ENCODE assay signal across 15 cellular contexts in genomic region chr3:30456263-30456662, GRCh38.
"Had no signal": no experiment of that assay in that cellular context is flagged by ENCODE, and none has a peak within 500 bp of the region (broad histone marks: within the 10 kb centered on the region; RNA-seq: fewer than 3 reads in every experiment).

No MANE protein-coding gene starts in this region.

- H3K27ac Mint-ChIP-seq: activated CD8-positive, alpha-beta T cell treated with anti-CD3 and anti-CD28 coated beads, Interleukin-2, amount 10 ng/mL, durations not matched to agents 7 days and 5 days; activated naive CD4-positive, alpha-beta T cell treated with anti-CD3 and anti-CD28 coated beads, Interleukin-2, amount 10 ng/mL, durations not matched to agents 7 days and 5 days; nephron progenitor cell; stimulated activated naive CD8-positive, alpha-beta T cell treated with anti-CD3 and anti-CD28 coated beads, Interleukin-15, Interleukin-2, amounts not matched to agents 100 ng/mL and 50 ng/mL, for 24 hours; WTC11 had no signal

- H3K36me3 ChIP-seq: brain microvascular endothelial cell, prostate gland, thyroid gland had no signal

- ATAC-seq: activated CD8-positive, alpha-beta T cell treated with anti-CD3 and anti-CD28 coated beads, Interleukin-2, amount 10 ng/mL, durations not matched to agents 7 days and 5 days; WTC11 had no signal

- H3K4me3 Mint-ChIP-seq: activated CD8-positive, alpha-beta T cell treated with anti-CD3 and anti-CD28 coated beads, Interleukin-2, amount 10 ng/mL, durations not matched to agents 7 days and 5 days; activated naive CD4-positive, alpha-beta T cell treated with anti-CD3 and anti-CD28 coated beads, Interleukin-2, amount 10 ng/mL, durations not matched to agents 7 days and 5 days; nephron progenitor cell; stimulated activated naive CD8-positive, alpha-beta T cell treated with anti-CD3 and anti-CD28 coated beads, Interleukin-15, Interleukin-2, amounts not matched to agents 100 ng/mL and 50 ng/mL, for 24 hours; WTC11 had no signal

- H3K27me3 Mint-ChIP-seq: activated naive CD4-positive, alpha-beta T cell treated with anti-CD3 and anti-CD28 coated beads, Interleukin-2, amount 10 ng/mL, durations not matched to agents 7 days and 5 days; stimulated activated naive CD8-positive, alpha-beta T cell treated with anti-CD3 and anti-CD28 coated beads, Interleukin-15, Interleukin-2, amounts not matched to agents 100 ng/mL and 50 ng/mL, for 24 hours had no signal

- H3K4me3 ChIP-seq: prostate gland, thyroid gland had no signal

- DNase-seq: activated CD4-positive, alpha-beta T cell treated with anti-CD3 and anti-CD28 coated beads for 48 hours; activated CD8-positive, alpha-beta memory T cell treated with anti-CD3 and anti-CD28 coated beads, Interleukin-2, amount 50 U/mL, for 48 hours; activated CD8-positive, alpha-beta T cell treated with anti-CD3 and anti-CD28 coated beads, Interleukin-2, amount 10 ng/mL, durations not matched to agents 7 days and 5 days; activated naive CD4-positive, alpha-beta T cell treated with anti-CD3 and anti-CD28 coated beads, Interleukin-2, amount 10 ng/mL, durations not matched to agents 7 days and 5 days; amygdala; brain microvascular endothelial cell; cerebellar nuclear complex; dermis blood vessel endothelial cell; nephron progenitor cell; stimulated activated CD4-positive, alpha-beta T cell treated with anti-CD3 and anti-CD28 coated beads, Interleukin-4, amount 100 ng/mL, for 24 hours; T1000 had no signal

- H3K9me3 Mint-ChIP-seq: activated naive CD4-positive, alpha-beta T cell treated with anti-CD3 and anti-CD28 coated beads, Interleukin-2, amount 10 ng/mL, durations not matched to agents 7 days and 5 days had no signal

- H3K27ac ChIP-seq: brain microvascular endothelial cell had no signal

- H3K27me3 ChIP-seq: brain microvascular endothelial cell, thyroid gland had no signal

- H3K4me1 Mint-ChIP-seq: activated naive CD4-positive, alpha-beta T cell treated with anti-CD3 and anti-CD28 coated beads, Interleukin-2, amount 10 ng/mL, durations not matched to agents 7 days and 5 days; nephron progenitor cell had no signal

- H3K4me1 ChIP-seq: thyroid gland had no signal

- H3K9me3 ChIP-seq: prostate gland, thyroid gland had no signal

- H3K36me3 Mint-ChIP-seq: activated naive CD4-positive, alpha-beta T cell treated with anti-CD3 and anti-CD28 coated beads, Interleukin-2, amount 10 ng/mL, durations not matched to agents 7 days and 5 days had no signal
